30 cellular contexts compared by ENCODE assay signal in the genomic region with DNA sequence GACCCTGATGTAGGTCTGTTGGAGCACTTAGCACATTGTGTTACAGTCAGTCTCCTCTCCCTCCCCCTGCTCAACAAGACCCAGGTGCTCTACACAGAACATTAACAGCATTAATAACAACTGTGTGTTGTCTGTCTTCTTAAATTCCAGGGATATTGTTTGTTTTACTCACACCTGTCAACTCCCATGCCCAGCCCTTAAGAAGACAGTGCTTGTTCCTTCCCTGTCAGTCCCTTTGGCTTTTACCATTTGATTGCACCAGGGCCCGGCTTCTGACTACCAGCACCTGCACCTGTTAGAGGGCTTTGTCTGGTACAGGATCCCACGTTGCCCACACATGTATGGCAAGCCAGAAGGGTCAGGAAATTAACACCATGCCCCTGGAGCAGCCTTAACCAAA. TPM values are rescaled to one million over a fixed set of nuclear protein-coding genes. Genes with fewer than 3 reads are reported as not detected.
A peak's percentile ranks its signal among the peaks of the same experiment; 100 is the strongest.
DNase-seq lines count a peak whose midpoint lies in the region; ATAC-seq and TF ChIP-seq lines count a peak whose summit lies in the region.
"Had no signal": no experiment of that assay in that cellular context is flagged by ENCODE, and none has a peak within 500 bp of the region (broad histone marks: within the 10 kb centered on the region; RNA-seq: fewer than 3 reads in every experiment).

No MANE protein-coding gene starts in this region.

- no peak overlapping the region for H3K4me3 Mint-ChIP-seq in activated CD8-positive, alpha-beta memory T cell treated with anti-CD3 and anti-CD28 coated beads, Interleukin-2, amount 10 ng/mL, durations not matched to agents 7 days and 5 days
- H3K4me3 Mint-ChIP-seq: activated CD4-positive, alpha-beta T cell treated with anti-CD3 and anti-CD28 coated beads, Interleukin-2, amount 10 ng/mL, durations not matched to agents 24 days and 14 days; activated naive CD8-positive, alpha-beta T cell treated with anti-CD3 and anti-CD28 coated beads, Interleukin-2, amount 50 U/mL, for 24 hours; activated T-cell treated with anti-CD3 and anti-CD28 coated beads, Interleukin-2, amount 50 U/mL, for 24 hours; CD14-positive monocyte; dendritic cell treated with granulocyte-macrophage colony-stimulating factor and Interleukin-4, amounts not matched to agents 40 ng/mL and 50 ng/mL, for 4 days; immature natural killer cell; naive thymus-derived CD4-positive, alpha-beta T cell; stimulated activated naive B cell treated with anti-CD40 and anti-IgM and Interleukin-4, amounts not matched to agents 10 μg/mL and 1 μg/mL and 100 μg/mL, for 72 hours had no signal

- no peaks in the 10 kb centered on the region for H3K9me3 Mint-ChIP-seq in activated CD8-positive, alpha-beta memory T cell treated with anti-CD3 and anti-CD28 coated beads, Interleukin-2, amount 10 ng/mL, durations not matched to agents 7 days and 5 days (ENCODE audit: low read depth)
- H3K9me3 Mint-ChIP-seq: activated CD4-positive, alpha-beta T cell treated with anti-CD3 and anti-CD28 coated beads, Interleukin-2, amount 10 ng/mL, durations not matched to agents 24 days and 14 days; activated naive CD8-positive, alpha-beta T cell treated with anti-CD3 and anti-CD28 coated beads, Interleukin-2, amount 50 U/mL, for 24 hours; activated T-cell treated with anti-CD3 and anti-CD28 coated beads, Interleukin-2, amount 50 U/mL, for 24 hours; CD14-positive monocyte; dendritic cell treated with granulocyte-macrophage colony-stimulating factor and Interleukin-4, amounts not matched to agents 40 ng/mL and 50 ng/mL, for 4 days; immature natural killer cell; stimulated activated naive B cell treated with anti-CD40 and anti-IgM and Interleukin-4, amounts not matched to agents 10 μg/mL and 1 μg/mL and 100 μg/mL, for 72 hours had no signal

- H3K36me3 Mint-ChIP-seq in activated CD8-positive, alpha-beta memory T cell treated with anti-CD3 and anti-CD28 coated beads, Interleukin-2, amount 10 ng/mL, durations not matched to agents 7 days and 5 days = no peaks in the 10 kb centered on the region
- H3K36me3 Mint-ChIP-seq: CD14-positive monocyte; immature natural killer cell; stimulated activated naive B cell treated with anti-CD40 and anti-IgM and Interleukin-4, amounts not matched to agents 10 μg/mL and 1 μg/mL and 100 μg/mL, for 72 hours had no signal

- peaks cover 14% of the 10 kb centered on the region for H3K4me1 Mint-ChIP-seq in activated CD8-positive, alpha-beta memory T cell treated with anti-CD3 and anti-CD28 coated beads, Interleukin-2, amount 10 ng/mL, durations not matched to agents 7 days and 5 days
- H3K4me1 Mint-ChIP-seq: CD14-positive monocyte; immature natural killer cell; stimulated activated naive B cell treated with anti-CD40 and anti-IgM and Interleukin-4, amounts not matched to agents 10 μg/mL and 1 μg/mL and 100 μg/mL, for 72 hours had no signal

- WGBS in heart left ventricle, 4 donors = 80 to 89% (median 81%) methylated on average over 2 of the region's 2 CpGs

- H3K4me3 ChIP-seq in mucosa of descending colon (no peak overlapping the region), heart left ventricle (no peak overlapping the region)
- H3K4me3 ChIP-seq: esophagus squamous epithelium, left lung, prostate gland, suprapubic skin had no signal

- H3K27me3 Mint-ChIP-seq in activated CD8-positive, alpha-beta memory T cell treated with anti-CD3 and anti-CD28 coated beads, Interleukin-2, amount 10 ng/mL, durations not matched to agents 7 days and 5 days = no peaks in the 10 kb centered on the region
- H3K27me3 Mint-ChIP-seq: activated CD4-positive, alpha-beta T cell treated with anti-CD3 and anti-CD28 coated beads, Interleukin-2, amount 10 ng/mL, durations not matched to agents 24 days and 14 days; dendritic cell treated with granulocyte-macrophage colony-stimulating factor and Interleukin-4, amounts not matched to agents 40 ng/mL and 50 ng/mL, for 4 days had no signal

- peaks cover 12% of the 10 kb centered on the region for H3K4me1 ChIP-seq in mucosa of descending colon (ENCODE audit: low read depth)
- no peaks in the 10 kb centered on the region for H3K4me1 ChIP-seq in heart left ventricle
- H3K4me1 ChIP-seq: left lung, prostate gland, suprapubic skin had no signal

- ATAC-seq in mucosa of descending colon (peak; percentile 71), heart left ventricle (no peak)
- no peak for ATAC-seq in activated CD8-positive, alpha-beta memory T cell treated with anti-CD3 and anti-CD28 coated beads, Interleukin-2, amount 10 ng/mL, durations not matched to agents 7 days and 5 days
- ATAC-seq: activated naive CD8-positive, alpha-beta T cell treated with anti-CD3 and anti-CD28 coated beads, Interleukin-2, amount 50 U/mL, for 24 hours; naive thymus-derived CD4-positive, alpha-beta T cell; sciatic nerve; stimulated activated naive B cell treated with anti-CD40 and anti-IgM and Interleukin-4, amounts not matched to agents 10 μg/mL and 1 μg/mL and 100 μg/mL, for 72 hours had no signal

- intact Hi-C loops in mucosa of descending colon (cut with DNase I, micrococcal nuclease) = no loop called here
- intact Hi-C loops in heart left ventricle (cut with DNase I) = no loop called here

- H3K36me3 ChIP-seq in mucosa of descending colon (ENCODE audit: low read depth) = no peaks in the 10 kb centered on the region
- H3K36me3 ChIP-seq in heart left ventricle = no peaks in the 10 kb centered on the region
- H3K36me3 ChIP-seq: esophagus squamous epithelium, left lung, prostate gland, suprapubic skin had no signal

- no peaks in the 10 kb centered on the region for H3K9me3 ChIP-seq in mucosa of descending colon
- H3K9me3 ChIP-seq in heart left ventricle = no peaks in the 10 kb centered on the region
- H3K9me3 ChIP-seq: esophagus squamous epithelium, left lung, prostate gland, suprapubic skin had no signal

- H3K27ac Mint-ChIP-seq in activated CD8-positive, alpha-beta memory T cell treated with anti-CD3 and anti-CD28 coated beads, Interleukin-2, amount 10 ng/mL, durations not matched to agents 7 days and 5 days = no peak overlapping the region
- H3K27ac Mint-ChIP-seq: activated CD4-positive, alpha-beta T cell treated with anti-CD3 and anti-CD28 coated beads, Interleukin-2, amount 10 ng/mL, durations not matched to agents 24 days and 14 days; activated naive CD8-positive, alpha-beta T cell treated with anti-CD3 and anti-CD28 coated beads, Interleukin-2, amount 50 U/mL, for 24 hours; activated T-cell treated with anti-CD3 and anti-CD28 coated beads, Interleukin-2, amount 50 U/mL, for 24 hours; CD14-positive monocyte; dendritic cell treated with granulocyte-macrophage colony-stimulating factor and Interleukin-4, amounts not matched to agents 40 ng/mL and 50 ng/mL, for 4 days; immature natural killer cell; naive thymus-derived CD4-positive, alpha-beta T cell; stimulated activated naive B cell treated with anti-CD40 and anti-IgM and Interleukin-4, amounts not matched to agents 10 μg/mL and 1 μg/mL and 100 μg/mL, for 72 hours had no signal

- H3K27me3 ChIP-seq in heart left ventricle = no peaks in the 10 kb centered on the region
- H3K27me3 ChIP-seq: left lung had no signal

- no peak for TF ChIP-seq POLR2A in heart left ventricle (IDR thresholded peaks at IDR 0.05)

- TF ChIP-seq CTCF in mucosa of descending colon (IDR thresholded peaks at IDR 0.05) (no peak), heart left ventricle (IDR thresholded peaks at IDR 0.05) (no peak)

- CTCF ChIA-PET in activated CD8-positive, alpha-beta memory T cell treated with anti-CD3 and anti-CD28 coated beads, Interleukin-2, amount 10 ng/mL, durations not matched to agents 7 days and 5 days (lab: Charles Lee) = no interaction called here

- H3K27ac ChIP-seq in heart left ventricle = no peak overlapping the region
- H3K27ac ChIP-seq: esophagus squamous epithelium, left lung, prostate gland, suprapubic skin, VCaP had no signal

- DNase-seq in LoVo (ENCODE audit: low spot score) (peak; percentile 19), NCI-H2029 treated with DMSO at 0.1 percent for 48 hours (lab: John Stamatoyannopoulos, UW) (peak; percentile 97), NCI-H748 treated with DMSO at 0.1 percent for 48 hours (lab: John Stamatoyannopoulos, UW) (peak; percentile 96), mucosa of descending colon (no peak), heart left ventricle (no peak)
- DNase-seq in stimulated activated CD4-positive, alpha-beta T cell treated with anti-CD3 and anti-CD28 coated beads, Interleukin-15, amount 100 ng/mL, for 24 hours = no peak
- no peak for DNase-seq in activated CD8-positive, alpha-beta memory T cell treated with anti-CD3 and anti-CD28 coated beads, Interleukin-2, amount 10 ng/mL, durations not matched to agents 7 days and 5 days
- DNase-seq: activated CD4-positive, alpha-beta T cell treated with anti-CD3 and anti-CD28 coated beads, Interleukin-2, amount 10 ng/mL, durations not matched to agents 24 days and 14 days; activated naive CD8-positive, alpha-beta T cell treated with anti-CD3 and anti-CD28 coated beads, Interleukin-2, amount 50 U/mL, for 24 hours; activated T-cell treated with anti-CD3 and anti-CD28 coated beads, Interleukin-2, amount 50 U/mL, for 24 hours; caudate nucleus; esophagus squamous epithelium; hippocampal formation; immature natural killer cell; KG1; left lung; mesendoderm; MM.1S; naive thymus-derived CD4-positive, alpha-beta T cell; NCI-H1694; NCI-H82; Right ventricle myocardium superior; stimulated activated naive B cell treated with anti-CD40 and anti-IgM and Interleukin-4, amounts not matched to agents 10 μg/mL and 1 μg/mL and 100 μg/mL, for 72 hours; T-helper 9 cell had no signal

RNA-seq across cellular contexts. Expression of gene RIMKLA, which starts 11.7 kb away (rescaled TPM):
- total RNA-seq in mucosa of descending colon (10 to 100 TPM; 13.3 to 18.9 (median 14.5) TPM), heart left ventricle (10 to 100 TPM in 3 of 9 donors, 1 to 10 TPM in 6; 6.2 to 15.3 (median 9.4) TPM)
- 1 to 10 TPM; 1.3 to 1.5 TPM for total RNA-seq in activated CD8-positive, alpha-beta memory T cell treated with anti-CD3 and anti-CD28 coated beads, Interleukin-2, amount 10 ng/mL, durations not matched to agents 7 days and 5 days
- polyA plus RNA-seq in heart left ventricle = 1 to 10 TPM; 2.3 to 3.4 TPM
- polyA plus RNA-seq: CD14-positive monocyte; naive thymus-derived CD4-positive, alpha-beta T cell had no signal

RNA-seq across cellular contexts. Expression of gene FOXJ3, which starts 57.2 kb away (rescaled TPM):
- total RNA-seq in mucosa of descending colon (10 to 100 TPM; 47.0 to 57.3 (median 53.4) TPM), heart left ventricle (10 to 100 TPM; 33.4 to 48.8 (median 42.3) TPM)
- 10 to 100 TPM; 39.3 to 41.9 TPM for total RNA-seq in activated CD8-positive, alpha-beta memory T cell treated with anti-CD3 and anti-CD28 coated beads, Interleukin-2, amount 10 ng/mL, durations not matched to agents 7 days and 5 days
- polyA plus RNA-seq in heart left ventricle = 10 to 100 TPM; 10.8 to 19.2 TPM

Comparison
In these comparisons a context has a peak if more than half of its experiments do, and no peak if none do; other contexts are left out.
1. DNase-seq: peak in LoVo (single experiment), NCI-H2029 treated with DMSO at 0.1 percent for 48 hours (single experiment) and NCI-H748 treated with DMSO at 0.1 percent for 48 hours (single experiment); none in mucosa of descending colon (0 of 3), stimulated activated CD4-positive, alpha-beta T cell treated with anti-CD3 and anti-CD28 coated beads, Interleukin-15, amount 100 ng/mL, for 24 hours (single experiment), activated CD8-positive, alpha-beta memory T cell treated with anti-CD3 and anti-CD28 coated beads, Interleukin-2, amount 10 ng/mL, durations not matched to agents 7 days and 5 days (single experiment) and heart left ventricle (0 of 5).